In genomic region chr2:17879137-17879912, GRCh38 we compare ENCODE assay signal across 9 cellular contexts. TPM values are rescaled to one million over a fixed set of nuclear protein-coding genes. Genes with fewer than 3 reads are reported as not detected.
DNase-seq lines count a peak whose midpoint lies in the region; ATAC-seq and TF ChIP-seq lines count a peak whose summit lies in the region.
"Had no signal": no experiment of that assay in that cellular context is flagged by ENCODE, and none has a peak within 500 bp of the region (broad histone marks: within the 10 kb centered on the region; RNA-seq: fewer than 3 reads in every experiment).

No MANE protein-coding gene starts in this region.

- H3K9me3 ChIP-seq in CD8-positive, alpha-beta memory T cell (ENCODE audit: low read length): no peaks in the 10 kb centered on the region

- peaks cover 52 to 70% of the 10 kb centered on the region in 2 donors for H3K27me3 Mint-ChIP-seq in CD8-positive, alpha-beta memory T cell
- peaks cover 84% of the 10 kb centered on the region for H3K27me3 Mint-ChIP-seq in neural crest cell (ENCODE audit: low read depth)

- H3K36me3 Mint-ChIP-seq in CD8-positive, alpha-beta memory T cell: no peaks in the 10 kb centered on the region
- no peaks in the 10 kb centered on the region for H3K36me3 Mint-ChIP-seq in neural crest cell (ENCODE audit: low read depth)

- H3K36me3 ChIP-seq in CD8-positive, alpha-beta memory T cell (ENCODE audit: insufficient read depth, low read length): no peaks in the 10 kb centered on the region

- no peak; the same call in 1 of the 2 replicates for TF ChIP-seq CTCF in WI38 (IDR thresholded peaks at IDR 0.05; ENCODE audit: low read depth, low read length)
- peak; percentile 20 for TF ChIP-seq CTCF in fibroblast of villous mesenchyme (IDR thresholded peaks at IDR 0.05; ENCODE audit: insufficient read depth, low read depth, low read length)
- peak; percentile 37 for TF ChIP-seq CTCF in neural crest cell (conservative IDR thresholded peaks at IDR 0.05)

- peaks cover 0 to 6% (median 2%) of the 10 kb centered on the region in 5 donors for H3K9me3 Mint-ChIP-seq in CD8-positive, alpha-beta memory T cell
- no peaks in the 10 kb centered on the region for H3K9me3 Mint-ChIP-seq in neural crest cell

- no peaks in the 10 kb centered on the region for H3K4me1 ChIP-seq in CD8-positive, alpha-beta memory T cell (ENCODE audit: insufficient read depth, low read length)

- H3K4me3 ChIP-seq in CD8-positive, alpha-beta memory T cell (ENCODE audit: low read length): no peak overlapping the region
- H3K4me3 ChIP-seq in WI38 (ENCODE audit: low read depth, low read length) (peak overlapping the region; percentile 67), fibroblast of villous mesenchyme (ENCODE audit: low read depth, low read length) (peak overlapping the region; percentile 67)

- POLR2A ChIA-PET in CD8-positive, alpha-beta memory T cell (lab: Charles Lee): no interaction called here

- CTCF ChIA-PET in CD8-positive, alpha-beta memory T cell (lab: Charles Lee): no interaction called here

- H3K4me3 Mint-ChIP-seq in CD8-positive, alpha-beta memory T cell: peak overlapping the region in 6 of 7 donors; percentile 19 to 70 (median 54)
- H3K4me3 Mint-ChIP-seq in neural crest cell: peak overlapping the region; percentile 90

- no peak overlapping the region for H3K27ac Mint-ChIP-seq in CD8-positive, alpha-beta memory T cell
- no peak overlapping the region for H3K27ac Mint-ChIP-seq in neural crest cell (ENCODE audit: unreplicated experiment)

- DNase-seq in CD8-positive, alpha-beta memory T cell: no peak
- DNase-seq in NCI-H1048 (lab: John Stamatoyannopoulos, UW) (peak; percentile 55), fibroblast of villous mesenchyme (ENCODE audit: low read depth) (peak; percentile 55), neural crest cell (ENCODE audit: low read depth, low spot score) (peak; percentile 55), T-helper 9 cell (no peak)

- peaks cover 15% of the 10 kb centered on the region for H3K27me3 ChIP-seq in CD8-positive, alpha-beta memory T cell (ENCODE audit: insufficient read depth, low read length, poor library complexity, severe bottlenecking)

- peak; percentile 19 for ATAC-seq in GM21390 (IDR thresholded peaks at IDR 0.05; ENCODE audit: unreplicated experiment)
- no peak for ATAC-seq in HG03571 (IDR thresholded peaks at IDR 0.05; ENCODE audit: unreplicated experiment)

- peaks cover 10 to 29% (median 12%) of the 10 kb centered on the region in 3 donors for H3K4me1 Mint-ChIP-seq in CD8-positive, alpha-beta memory T cell
- peaks cover 18% of the 10 kb centered on the region for H3K4me1 Mint-ChIP-seq in neural crest cell

- H3K27ac ChIP-seq in CD8-positive, alpha-beta memory T cell (ENCODE audit: low read depth, low read length): no peak overlapping the region

RNA-seq across cellular contexts. Expression of gene KCNS3, which starts 0.9 kb away (rescaled TPM):
- total RNA-seq in CD8-positive, alpha-beta memory T cell: not detected
- not detected for polyA plus RNA-seq in CD8-positive, alpha-beta memory T cell
- total RNA-seq in fibroblast of villous mesenchyme (3.0 and 7.4 TPM in 2 replicates), neural crest cell (1.4 and 2.7 TPM in 2 replicates)
- total RNA-seq: T-helper 2 cell treated with Interferon-gamma antibody and Interleukin-4, amounts not matched to agents 100 ng/mL and 5 ng/mL, for 36 hours had no signal

Comparison
In these comparisons a context has a peak if more than half of its experiments do, and no peak if none do; other contexts are left out.
1. DNase-seq: peak in NCI-H1048 (single experiment), fibroblast of villous mesenchyme (single experiment) and neural crest cell (single experiment); none in CD8-positive, alpha-beta memory T cell (0 of 5) and T-helper 9 cell (single experiment).